8 cellular contexts compared by ENCODE assay signal in the genomic region with DNA sequence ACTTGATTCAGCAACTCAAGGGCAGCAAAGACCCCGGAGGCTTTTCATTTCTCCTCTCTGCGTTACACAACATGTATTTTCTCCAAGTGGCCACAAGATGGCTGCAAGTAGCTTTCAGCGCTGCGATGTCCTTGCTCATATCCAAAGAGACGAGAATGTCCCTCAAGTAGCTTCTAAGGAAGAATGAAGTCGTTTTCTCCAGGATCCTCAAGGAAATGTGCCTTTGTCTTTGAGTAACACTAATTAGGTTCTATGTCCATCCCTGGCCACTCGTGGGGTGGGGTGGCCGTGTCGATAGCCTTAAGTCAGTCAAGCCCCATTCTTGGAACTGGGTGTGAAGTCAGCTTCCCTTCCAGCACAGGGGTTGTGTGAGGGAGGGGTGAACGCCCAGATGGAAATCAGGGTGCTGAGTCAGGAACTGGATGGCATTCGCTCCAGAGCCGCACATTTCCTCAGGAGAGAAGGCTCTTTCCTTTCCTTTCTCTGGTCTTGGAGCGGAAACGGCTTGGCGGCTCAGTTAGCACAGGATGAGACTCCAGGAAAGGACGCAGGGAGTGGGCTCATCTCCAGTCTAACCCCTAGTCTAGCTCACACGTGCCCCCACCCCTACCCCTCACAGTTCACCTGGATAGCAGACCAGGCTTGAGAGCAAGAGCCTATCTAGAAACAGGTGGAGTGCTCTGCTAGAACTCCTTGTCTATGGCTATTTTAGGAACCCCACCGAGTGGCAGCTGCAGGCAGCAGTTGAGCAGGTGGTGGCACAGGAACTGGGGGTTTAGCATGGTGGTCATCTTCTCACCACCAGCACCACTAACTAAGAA. TPM values are rescaled to one million over a fixed set of nuclear protein-coding genes. Genes with fewer than 3 reads are reported as not detected.
DNase-seq lines count a peak whose midpoint lies in the region; ATAC-seq, FAIRE-seq and TF ChIP-seq lines count a peak whose summit lies in the region.

No MANE protein-coding gene starts in this region.

- peak; percentile 79 for TF ChIP-seq CTCF in thoracic aorta (IDR thresholded peaks at IDR 0.05)

- no peaks in the 10 kb centered on the region for H3K36me3 ChIP-seq in thoracic aorta

- peak overlapping the region; percentile 69 for H3K4me3 ChIP-seq in thoracic aorta

- no peaks in the 10 kb centered on the region for H3K9me3 ChIP-seq in thoracic aorta

- H3K27me3 ChIP-seq in thoracic aorta (replicated peaks; ENCODE audit: insufficient read depth) = no peaks in the 10 kb centered on the region

- peak; percentile 78 for ATAC-seq in thoracic aorta (ENCODE audit: insufficient number of reproducible peaks, low FRiP score, low read depth)
- no peak for ATAC-seq in HG03571 (IDR thresholded peaks at IDR 0.05; ENCODE audit: unreplicated experiment)

- peak; percentile 89 for FAIRE-seq in H54 (lab: Jason Lieb, UNC)

- peak; percentile 50 for DNase-seq in Caki2 (ENCODE audit: low read depth)
- DNase-seq in H54 (ENCODE audit: insufficient read length, low spot score) = no peak
- peak; percentile 59 for DNase-seq in NCI-H2107 treated with DMSO at 0.1 percent for 48 hours (lab: John Stamatoyannopoulos, UW; ENCODE audit: unreplicated experiment)
- peak; percentile 35 for DNase-seq in UCSD-AML1 (lab: John Stamatoyannopoulos, UW; ENCODE audit: unreplicated experiment)
- DNase-seq in ecto neural progenitor cell (ENCODE audit: low spot score) = peak; percentile 64
- DNase-seq in medulla oblongata (ENCODE audit: extremely low spot score) = peak; percentile 81
- DNase-seq in thoracic aorta (ENCODE audit: low spot score) = no peak

- H3K27ac ChIP-seq in thoracic aorta = peak overlapping the region in 1 of 2 donors; percentile 55

- peaks cover 0 to 7% of the 10 kb centered on the region in 2 donors for H3K4me1 ChIP-seq in thoracic aorta (ENCODE audit: control insufficient read depth in 1 of 2, low read depth in 2 of 2)

- TF ChIP-seq POLR2A in H54 (IDR thresholded peaks at IDR 0.05; ENCODE audit: low read depth, low read length) = no peak

- in situ Hi-C loops in Caki2 (cut with HindIII; ENCODE audit: low pct_unique_long_range_greater_than_20kb, low sequenced_read_pairs) = no loop called here

RNA-seq across cellular contexts. Expression of a gene that starts 44.3 kb away (rescaled TPM):
- 66.9 and 89.8 TPM in 2 replicates for total RNA-seq in Caki2 (2014; rRNA removed; shearing (Covaris generic); ENCODE audit: low replicate concordance)
- total RNA-seq in thoracic aorta = 1,000 to 10,000 TPM in 1 of 2 donors, 100 to 1,000 TPM in 1; 583 to 1,213 TPM

RNA-seq across cellular contexts. Expression of a gene that starts 59.8 kb away (rescaled TPM):
- total RNA-seq in Caki2 (2014; rRNA removed; shearing (Covaris generic); ENCODE audit: low replicate concordance) = 0.81 and 2.3 TPM in 2 replicates
- total RNA-seq in thoracic aorta = 1 to 10 TPM; 2.9 to 4.1 TPM

RNA-seq across cellular contexts. Expression of a gene that starts 59.9 kb away (rescaled TPM):
- 15.6 and 20.4 TPM in 2 replicates for total RNA-seq in Caki2 (2014; rRNA removed; shearing (Covaris generic); ENCODE audit: low replicate concordance)
- 10 to 100 TPM; 10.0 to 39.4 TPM for total RNA-seq in thoracic aorta

Comparison
In these comparisons a context has a peak if more than half of its experiments do, and no peak if none do; other contexts are left out.
1. DNase-seq: peak in Caki2 (single experiment), NCI-H2107 treated with DMSO at 0.1 percent for 48 hours (single experiment), UCSD-AML1 (single experiment), ecto neural progenitor cell (single experiment) and medulla oblongata (single experiment); none in H54 (single experiment) and thoracic aorta (single experiment).